ENCODE assay signal across 8 cellular contexts in the genomic region with DNA sequence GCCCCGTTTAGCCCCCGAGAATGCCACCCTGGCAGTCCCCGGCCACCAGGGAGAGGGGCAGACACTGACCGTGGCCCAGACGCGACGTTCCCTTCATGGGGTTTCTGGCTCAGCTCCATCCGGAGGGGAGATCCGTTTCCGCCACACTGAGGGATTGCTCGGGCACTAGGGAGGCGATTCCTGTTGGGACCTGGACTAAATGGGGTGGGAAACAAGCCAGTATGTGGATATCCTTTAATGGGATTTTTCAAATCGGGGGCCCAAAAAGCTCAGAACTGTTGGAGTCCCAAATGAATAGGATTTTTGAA. TPM values are rescaled to one million over a fixed set of nuclear protein-coding genes. Genes with fewer than 3 reads are reported as not detected.
DNase-seq lines count a peak whose midpoint lies in the region; ATAC-seq and TF ChIP-seq lines count a peak whose summit lies in the region.
"Not testable (repeated sequence)": the region's sequence is repeated elsewhere in the genome, so short reads cannot be mapped to it uniquely, and the experiment has no call there.

No MANE protein-coding gene starts in this region.

- WGBS in smooth muscle cell (ENCODE audit: low lambda C conversion rate): 4% methylated on average over 13 of the region's 13 CpGs

- not testable (repeated sequence) for H3K79me2 ChIP-seq in GM23338 (replicated peaks; ENCODE audit: insufficient read depth); PC-3 (ENCODE audit: low read length); smooth muscle cell (ENCODE audit: low read depth)

- H3K4me1 Mint-ChIP-seq in GM23338; dendritic cell treated with granulocyte-macrophage colony-stimulating factor and Interleukin-4, amounts not matched to agents 40 ng/mL and 50 ng/mL, for 4 days (ENCODE audit: low read depth); naive B cell: not testable (repeated sequence)
- H3K4me1 Mint-ChIP-seq in activated T-helper 17 cell treated with anti-CD3 and anti-CD28 coated beads, Interleukin-2, amount 50 U/mL, for 72 hours: peaks cover 10% of the 10 kb centered on the region

- not testable (repeated sequence) for H3K27me3 ChIP-seq in GM23338 (ENCODE audit: insufficient read depth); PC-3 (ENCODE audit: low read length); right atrium auricular region
- peaks cover 11% of the 10 kb centered on the region for H3K27me3 ChIP-seq in smooth muscle cell (ENCODE audit: low read depth)

- peak overlapping the region; percentile 73 for H3K9ac ChIP-seq in PC-3 (ENCODE audit: low read length)
- H3K9ac ChIP-seq in smooth muscle cell (ENCODE audit: low read depth): not testable (repeated sequence)

- ATAC-seq in GM23338 (peak; percentile 60), PC-3 (peak; percentile 35)
- ATAC-seq in activated T-helper 17 cell treated with anti-CD3 and anti-CD28 coated beads, Interleukin-2, amount 50 U/mL, for 72 hours (replicated peaks); naive B cell (ENCODE audit: low read depth in 2 of 2): not testable (repeated sequence)

- H3K4me3 ChIP-seq in AG10803 (ENCODE audit: low read length): peak overlapping the region; percentile 67
- peak overlapping the region; percentile 69 for H3K4me3 ChIP-seq in GM23338
- peak overlapping the region; percentile 70 for H3K4me3 ChIP-seq in PC-3 (ENCODE audit: low read length)
- peak overlapping the region; percentile 69 to 76 for H3K4me3 ChIP-seq in right atrium auricular region
- peak overlapping the region; percentile 82 for H3K4me3 ChIP-seq in smooth muscle cell

- TF ChIP-seq CTCF in AG10803 (conservative IDR thresholded peaks at IDR 0.05; ENCODE audit: low read length); GM23338 (conservative IDR thresholded peaks at IDR 0.05; ENCODE audit: low read depth in 2 of 2); PC-3 (conservative IDR thresholded peaks at IDR 0.05; ENCODE audit: low read depth, low read length); right atrium auricular region (IDR thresholded peaks at IDR 0.05); smooth muscle cell (IDR thresholded peaks at IDR 0.05; ENCODE audit: borderline replicate concordance, insufficient read depth, poor library complexity, severe bottlenecking): not testable (repeated sequence)

- H4K20me1 ChIP-seq in GM23338 (replicated peaks; ENCODE audit: insufficient read depth); PC-3 (ENCODE audit: low read length); smooth muscle cell (ENCODE audit: low read depth): not testable (repeated sequence)

- POLR2A ChIA-PET in PC-3 (lab: Charles Lee; ENCODE audit: unreplicated experiment): not testable (repeated sequence)

- not testable (repeated sequence) for DNase-seq in AG10803 (ENCODE audit: low read depth); GM23338 (ENCODE audit: low spot score); PC-3; right atrium auricular region (ENCODE audit: low spot score); naive B cell; smooth muscle cell (lab: John Stamatoyannopoulos, UW; ENCODE audit: unreplicated experiment)

- CTCF ChIA-PET in PC-3 (lab: Charles Lee): not testable (repeated sequence)

- H3K27me3 Mint-ChIP-seq in GM23338 (ENCODE audit: insufficient read depth, low read depth, poor library complexity); activated T-helper 17 cell treated with anti-CD3 and anti-CD28 coated beads, Interleukin-2, amount 50 U/mL, for 72 hours; dendritic cell treated with granulocyte-macrophage colony-stimulating factor and Interleukin-4, amounts not matched to agents 40 ng/mL and 50 ng/mL, for 4 days; naive B cell: not testable (repeated sequence)

- H3K4me2 ChIP-seq in GM23338 (peak overlapping the region; percentile 71), PC-3 (ENCODE audit: low read length) (peak overlapping the region; percentile 79), smooth muscle cell (peak overlapping the region; percentile 90)

- not testable (repeated sequence) for H3K4me1 ChIP-seq in GM23338 (ENCODE audit: insufficient read depth); PC-3 (ENCODE audit: insufficient read depth, low read length); right atrium auricular region; smooth muscle cell (ENCODE audit: low read depth)

- not testable (repeated sequence) for H2AFZ ChIP-seq in GM23338; smooth muscle cell (ENCODE audit: low read depth)
- peak overlapping the region; percentile 67; the same call in 1 of the 2 replicates for H2AFZ ChIP-seq in PC-3 (ENCODE audit: low read length)

- H3K9me3 ChIP-seq in PC-3 (ENCODE audit: low read length); right atrium auricular region; smooth muscle cell (replicated peaks; ENCODE audit: low read depth): not testable (repeated sequence)

- intact Hi-C loops in PC-3 (cut with micrococcal nuclease): not testable (repeated sequence)
- intact Hi-C loops in dendritic cell treated with granulocyte-macrophage colony-stimulating factor and Interleukin-4, amounts not matched to agents 40 ng/mL and 50 ng/mL, for 4 days (cut with micrococcal nuclease): loop anchor here (10.0 kb wide), 1 partner anchor 256 kb away; no protein-coding TSS in a partner anchor

- not testable (repeated sequence) for H3K36me3 ChIP-seq in GM23338 (ENCODE audit: insufficient read depth); PC-3 (ENCODE audit: low read depth, low read length); right atrium auricular region; smooth muscle cell (ENCODE audit: low read depth)

- H3K9me2 ChIP-seq in GM23338 (ENCODE audit: insufficient read depth); PC-3 (replicated peaks; ENCODE audit: low read length): not testable (repeated sequence)

- H3K27ac ChIP-seq in GM23338 (ENCODE audit: low read depth); PC-3 (ENCODE audit: low read length); smooth muscle cell (ENCODE audit: low read depth): not testable (repeated sequence)
- peak overlapping the region; percentile 68 to 76 for H3K27ac ChIP-seq in right atrium auricular region

- H3K4me3 Mint-ChIP-seq in GM23338 (peak overlapping the region; percentile 65; the same call in 2 of the 3 replicates), naive B cell (peak overlapping the region; percentile 63 to 92 (median 82))
- H3K4me3 Mint-ChIP-seq in activated T-helper 17 cell treated with anti-CD3 and anti-CD28 coated beads, Interleukin-2, amount 50 U/mL, for 72 hours: peak overlapping the region; percentile 70
- H3K4me3 Mint-ChIP-seq in dendritic cell treated with granulocyte-macrophage colony-stimulating factor and Interleukin-4, amounts not matched to agents 40 ng/mL and 50 ng/mL, for 4 days: peak overlapping the region; percentile 90

- not testable (repeated sequence) for BruUV-seq in PC-3 (replicated peaks; lab: Mats Ljungman, UMichigan)

- H3K9me3 Mint-ChIP-seq in GM23338; activated T-helper 17 cell treated with anti-CD3 and anti-CD28 coated beads, Interleukin-2, amount 50 U/mL, for 72 hours; dendritic cell treated with granulocyte-macrophage colony-stimulating factor and Interleukin-4, amounts not matched to agents 40 ng/mL and 50 ng/mL, for 4 days; naive B cell: not testable (repeated sequence)

- not testable (repeated sequence) for H3K36me3 Mint-ChIP-seq in GM23338 (ENCODE audit: low read depth); naive B cell
- H3K36me3 Mint-ChIP-seq in activated T-helper 17 cell treated with anti-CD3 and anti-CD28 coated beads, Interleukin-2, amount 50 U/mL, for 72 hours (ENCODE audit: low read depth): peaks cover 26% of the 10 kb centered on the region
- peaks cover 29% of the 10 kb centered on the region for H3K36me3 Mint-ChIP-seq in dendritic cell treated with granulocyte-macrophage colony-stimulating factor and Interleukin-4, amounts not matched to agents 40 ng/mL and 50 ng/mL, for 4 days (ENCODE audit: low read depth)

- H3K27ac Mint-ChIP-seq in GM23338: not testable (repeated sequence)
- H3K27ac Mint-ChIP-seq in activated T-helper 17 cell treated with anti-CD3 and anti-CD28 coated beads, Interleukin-2, amount 50 U/mL, for 72 hours: peak overlapping the region; percentile 86
- H3K27ac Mint-ChIP-seq in dendritic cell treated with granulocyte-macrophage colony-stimulating factor and Interleukin-4, amounts not matched to agents 40 ng/mL and 50 ng/mL, for 4 days: peak overlapping the region; percentile 94
- H3K27ac Mint-ChIP-seq in naive B cell: peak overlapping the region in 5 of 6 donors; percentile 7 to 91 (median 24)

- H3F3A ChIP-seq in GM23338 (replicated peaks; ENCODE audit: low read depth); PC-3 (ENCODE audit: low read length, unreplicated experiment); smooth muscle cell (ENCODE audit: low read depth): not testable (repeated sequence)

RNA-seq across cellular contexts. Expression of a gene that starts 0.6 kb away (rescaled TPM):
- 24.5 and 26.4 TPM in 2 replicates for total RNA-seq in GM23338 (2014; rRNA removed; shearing (Covaris generic))
- polyA plus RNA-seq in GM23338 (2016; fragmentation: Nextera tagmentation; extraction: Ambion mirVana) (12.9 and 13.2 TPM in 2 replicates), naive B cell (ENCODE audit: low read depth in 6 of 6) (10 to 100 TPM; 15.3 to 36.2 (median 20.6) TPM), smooth muscle cell (14.2 and 21.9 TPM in 2 replicates)
- total RNA-seq in PC-3 (2014; rRNA removed) (57.9 and 67.6 TPM in 2 replicates), right atrium auricular region (100 to 1,000 TPM in 1 of 2 donors, 10 to 100 TPM in 1; 78.9 to 183 TPM), smooth muscle cell (13.3 and 16.0 TPM in 2 replicates)
- total RNA-seq in activated T-helper 17 cell treated with anti-CD3 and anti-CD28 coated beads, Interleukin-2, amount 50 U/mL, for 72 hours: 10 to 100 TPM; 38.4 to 40.7 TPM
